1 cellular context compared by ENCODE assay signal in the genomic region with DNA sequence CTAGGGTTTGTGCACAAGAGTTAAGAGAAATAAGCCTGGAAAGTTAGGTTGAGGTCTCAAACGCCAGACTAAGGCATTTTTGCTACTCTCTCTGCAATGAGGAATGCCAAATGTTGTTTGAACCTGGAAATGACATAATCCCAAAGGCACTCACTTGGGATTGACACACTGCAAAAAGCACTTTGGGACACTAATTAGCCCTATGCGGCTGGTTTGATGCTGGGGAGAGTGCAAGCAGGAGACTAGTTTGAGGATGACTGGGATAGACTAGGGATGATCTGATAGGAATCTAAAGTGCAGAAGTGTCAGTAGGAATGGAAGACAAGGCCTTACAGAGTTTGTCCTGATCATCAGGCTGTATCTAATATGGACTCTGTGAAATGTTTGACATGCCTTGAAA.
TF ChIP-seq lines count a peak whose summit lies in the region.

No MANE protein-coding gene starts in this region.

TF ChIP-seq in IMR-90, 13 proteins besides CTCF, POLR2A, EP300 and RAD21 (continued from another document):
- TF ChIP-seq MXI1 (IDR thresholded peaks at IDR 0.05; ENCODE audit: borderline replicate concordance, low read depth, low read length) (no peak), BHLHE40 (IDR thresholded peaks at IDR 0.05; ENCODE audit: low read depth, low read length) (no peak), RCOR1 (IDR thresholded peaks at IDR 0.05; ENCODE audit: insufficient replicate concordance, low read length) (no peak), RFX5 (IDR thresholded peaks at IDR 0.05; ENCODE audit: low read depth, low read length) (no peak)
- TF ChIP-seq, protein P1, sequence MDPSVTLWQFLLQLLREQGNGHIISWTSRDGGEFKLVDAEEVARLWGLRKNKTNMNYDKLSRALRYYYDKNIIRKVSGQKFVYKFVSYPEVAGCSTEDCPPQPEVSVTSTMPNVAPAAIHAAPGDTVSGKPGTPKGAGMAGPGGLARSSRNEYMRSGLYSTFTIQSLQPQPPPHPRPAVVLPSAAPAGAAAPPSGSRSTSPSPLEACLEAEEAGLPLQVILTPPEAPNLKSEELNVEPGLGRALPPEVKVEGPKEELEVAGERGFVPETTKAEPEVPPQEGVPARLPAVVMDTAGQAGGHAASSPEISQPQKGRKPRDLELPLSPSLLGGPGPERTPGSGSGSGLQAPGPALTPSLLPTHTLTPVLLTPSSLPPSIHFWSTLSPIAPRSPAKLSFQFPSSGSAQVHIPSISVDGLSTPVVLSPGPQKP (IDR thresholded peaks at IDR 0.05; ENCODE audit: borderline replicate concordance, low read depth, low read length) = no peak
